8 cellular contexts compared by ENCODE assay signal in the genomic region with DNA sequence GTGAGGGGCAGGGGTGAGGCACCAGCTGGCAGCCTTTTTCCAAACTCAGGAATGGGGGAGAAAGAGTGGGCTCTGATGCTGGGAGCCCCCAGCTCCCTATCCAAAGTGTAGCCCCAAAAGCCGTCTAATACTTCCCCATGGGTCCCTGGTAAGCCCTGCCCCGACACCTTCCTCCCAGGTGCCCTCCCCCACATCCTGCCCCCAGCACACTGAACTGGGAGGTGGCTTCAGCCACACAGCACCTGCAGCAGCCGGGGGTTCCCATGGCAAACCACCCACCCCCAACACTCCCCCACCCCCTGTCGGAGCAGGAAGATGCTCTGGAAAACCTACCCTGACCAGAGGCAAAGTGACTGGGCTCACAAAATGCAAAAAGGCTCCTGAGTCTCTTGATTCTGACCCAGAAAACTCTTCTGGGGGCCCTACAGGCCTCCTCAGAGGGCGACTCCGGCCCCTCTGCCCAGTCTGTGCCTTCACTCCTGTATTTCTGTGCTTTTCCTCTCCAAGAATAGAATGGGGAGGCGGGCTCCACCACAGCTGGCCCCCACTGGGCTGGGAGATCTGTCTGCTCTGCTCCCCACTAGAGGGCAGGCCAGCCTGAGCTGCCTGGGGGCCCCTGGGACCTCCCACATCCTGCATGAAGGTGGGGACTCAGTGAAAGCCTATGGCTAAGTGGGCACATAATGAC.
A peak's percentile ranks its signal among the peaks of the same experiment; 100 is the strongest.
DNase-seq lines count a peak whose midpoint lies in the region; ATAC-seq and TF ChIP-seq lines count a peak whose summit lies in the region.

No MANE protein-coding gene starts in this region.

- no peak overlapping the region for H3K27ac ChIP-seq in osteoblast (ENCODE audit: low read depth, low read length)

- H3K79me2 ChIP-seq in osteoblast (ENCODE audit: insufficient read depth, low read length) = no peaks in the 10 kb centered on the region

- ATAC-seq in GM18858 (IDR thresholded peaks at IDR 0.05; ENCODE audit: unreplicated experiment) (peak; percentile 45), HG03095 (IDR thresholded peaks at IDR 0.05; ENCODE audit: unreplicated experiment) (peak; percentile 50)

- H3K9me3 ChIP-seq in osteoblast (ENCODE audit: low read depth, low read length) = no peaks in the 10 kb centered on the region

- H3K4me3 ChIP-seq in osteoblast (ENCODE audit: insufficient read depth, low read length) = no peak overlapping the region

- peaks cover 4% of the 10 kb centered on the region for H4K20me1 ChIP-seq in osteoblast (ENCODE audit: insufficient read depth, low read length)

- DNase-seq in activated CD4-positive, alpha-beta T cell treated with anti-CD3 and anti-CD28 coated beads for 4 hours = peak; percentile 9 to 18
- peak; percentile 48 for DNase-seq in effector CD8-positive, alpha-beta T cell (lab: John Stamatoyannopoulos, UW)
- DNase-seq in osteoblast (ENCODE audit: insufficient read length, low spot score, missing footprints) (peak; percentile 89), NCI-H1048 (lab: John Stamatoyannopoulos, UW) (no peak), SW480 (ENCODE audit: low spot score) (no peak), DMS153 (lab: John Stamatoyannopoulos, UW) (no peak)

- no peaks in the 10 kb centered on the region for H3K27me3 ChIP-seq in osteoblast (ENCODE audit: insufficient read depth, low read length)

- peak; percentile 51 for TF ChIP-seq CTCF in osteoblast (IDR thresholded peaks at IDR 0.05; ENCODE audit: extremely low read depth, low read depth, low read length)

- H2AFZ ChIP-seq in osteoblast (ENCODE audit: low read length) = no peak overlapping the region

- H3K4me2 ChIP-seq in osteoblast (ENCODE audit: insufficient read depth, low read length) = no peak overlapping the region

- H3K4me1 ChIP-seq in osteoblast (ENCODE audit: insufficient read depth, low read length) = peaks cover 26% of the 10 kb centered on the region

- H3K36me3 ChIP-seq in osteoblast (ENCODE audit: insufficient read depth, low read length) = no peaks in the 10 kb centered on the region

Comparison
In these comparisons a context has a peak if more than half of its experiments do, and no peak if none do; other contexts are left out.
1. DNase-seq: peak in activated CD4-positive, alpha-beta T cell treated with anti-CD3 and anti-CD28 coated beads for 4 hours (2 of 2), effector CD8-positive, alpha-beta T cell (single experiment) and osteoblast (single experiment); none in NCI-H1048 (single experiment), SW480 (single experiment) and DMS153 (single experiment).